8 cellular contexts compared by ENCODE assay signal in genomic region chr18:79378416-79379250, GRCh38. TPM values are rescaled to one million over a fixed set of nuclear protein-coding genes. Genes with fewer than 3 reads are reported as not detected.
A peak's percentile ranks its signal among the peaks of the same experiment; 100 is the strongest.
DNase-seq lines count a peak whose midpoint lies in the region; ATAC-seq and TF ChIP-seq lines count a peak whose summit lies in the region.

No MANE protein-coding gene starts in this region.

- ATAC-seq in CD4-positive, CD25-positive, alpha-beta regulatory T cell (ENCODE audit: low read depth in 2 of 2) = peak; percentile 82
- peak; percentile 68 for ATAC-seq in GM21367 (IDR thresholded peaks at IDR 0.05; ENCODE audit: unreplicated experiment)

- peak; percentile 80 to 97 for TF ChIP-seq CTCF in mammary epithelial cell (conservative IDR thresholded peaks at IDR 0.05 in 1 of 2, IDR thresholded peaks at IDR 0.05 in 1 of 2; ENCODE audit: extremely low read depth in 1 of 2, insufficient read depth in 1 of 2, low read depth in 1 of 2, low read length in 2 of 2)

- peak overlapping the region; percentile 40 for H3K4me2 ChIP-seq in mammary epithelial cell (ENCODE audit: insufficient read depth, low read depth, low read length)

- H3K4me1 ChIP-seq in CD4-positive, CD25-positive, alpha-beta regulatory T cell (ENCODE audit: control insufficient read depth, insufficient read depth, low read length, poor library complexity, severe bottlenecking) = peaks cover 7% of the 10 kb centered on the region
- H3K4me1 ChIP-seq in HUES64 (ENCODE audit: insufficient read depth, low read length) (no peaks in the 10 kb centered on the region), mammary epithelial cell (ENCODE audit: insufficient read depth, low read length) (no peaks in the 10 kb centered on the region)

- H3K27ac ChIP-seq in CD4-positive, CD25-positive, alpha-beta regulatory T cell (ENCODE audit: insufficient read depth, low read length, poor library complexity, severe bottlenecking) = peak overlapping the region; percentile 53
- H3K27ac ChIP-seq in HUES64 (ENCODE audit: low read depth, low read length) (no peak overlapping the region; the same call in 1 of the 2 replicates), mammary epithelial cell (ENCODE audit: insufficient read depth, low read depth, low read length) (no peak overlapping the region)

- intact Hi-C loops in mammary epithelial cell (cut with micrococcal nuclease) = loop anchor here (1.0 to 2.0 kb wide), 2 partner anchors 266 to 394 kb away; no protein-coding TSS in a partner anchor

- peaks cover 4 to 11% (median 7%) of the 10 kb centered on the region in 4 donors for H3K4me1 Mint-ChIP-seq in CD4-positive, CD25-positive, alpha-beta regulatory T cell

- H3K36me3 ChIP-seq in CD4-positive, CD25-positive, alpha-beta regulatory T cell (ENCODE audit: control insufficient read depth, insufficient read depth, low read length) = peaks cover 20% of the 10 kb centered on the region
- H3K36me3 ChIP-seq in HUES64 (ENCODE audit: insufficient read depth, low read length) (no peaks in the 10 kb centered on the region; the same call in 1 of the 2 replicates), mammary epithelial cell (ENCODE audit: insufficient read depth, low read length) (no peaks in the 10 kb centered on the region)

- H3K27me3 Mint-ChIP-seq in CD4-positive, CD25-positive, alpha-beta regulatory T cell = peaks cover 4% of the 10 kb centered on the region

- BruUV-seq in mammary epithelial cell (replicated peaks; lab: Mats Ljungman, UMichigan) = no TSS peak

- H3K9ac ChIP-seq in HUES64 (ENCODE audit: low read depth, low read length) = no peak overlapping the region
- no peak overlapping the region for H3K9ac ChIP-seq in mammary epithelial cell (ENCODE audit: insufficient read depth, low read length)

- H2AFZ ChIP-seq in mammary epithelial cell (ENCODE audit: low read depth, low read length) = peak overlapping the region; percentile 59

- no peaks in the 10 kb centered on the region for H3K9me3 ChIP-seq in CD4-positive, CD25-positive, alpha-beta regulatory T cell (ENCODE audit: control insufficient read depth in 2 of 2, low read length in 2 of 2)
- no peaks in the 10 kb centered on the region for H3K9me3 ChIP-seq in HUES64 (ENCODE audit: insufficient read depth, low read depth, low read length)
- no peaks in the 10 kb centered on the region for H3K9me3 ChIP-seq in mammary epithelial cell (replicated peaks; ENCODE audit: insufficient read depth, low read length)

- H3K27ac Mint-ChIP-seq in CD4-positive, CD25-positive, alpha-beta regulatory T cell = peak overlapping the region in 2 of 3 donors; percentile 47 to 67

- in situ Hi-C loops in mammary epithelial cell (cut with MboI; ENCODE audit: low sequenced_read_pairs in 2 of 2) = no loop called here

- no peak overlapping the region for H3K4me3 ChIP-seq in CD4-positive, CD25-positive, alpha-beta regulatory T cell (ENCODE audit: low read depth, low read length)
- H3K4me3 ChIP-seq in HUES64 (ENCODE audit: low read length) = peak overlapping the region; percentile 39
- H3K4me3 ChIP-seq in mammary epithelial cell (replicated peaks in 1 of 3; ENCODE audit: insufficient read depth in 1 of 3, low read depth in 2 of 3, low read length in 3 of 3) = no peak overlapping the region

- H3K9me3 Mint-ChIP-seq in CD4-positive, CD25-positive, alpha-beta regulatory T cell = peaks cover 0 to 1% (median 0%) of the 10 kb centered on the region in 7 donors

- H3K79me2 ChIP-seq in mammary epithelial cell (ENCODE audit: insufficient read depth, low read length) = no peaks in the 10 kb centered on the region

- CTCF ChIA-PET in mammary epithelial cell (lab: Charles Lee; ENCODE audit: low non-redundant PET) = no interaction called here

- 44% methylated on average over 49 of the region's 49 CpGs for WGBS in HUES64
- WGBS in mammary epithelial cell (ENCODE audit: low coverage, missing lambda C conversion rate) = 24% methylated on average over 27 of the region's 49 CpGs

- H3K27me3 ChIP-seq in CD4-positive, CD25-positive, alpha-beta regulatory T cell (ENCODE audit: control insufficient read depth, insufficient read depth, low read length) = no peaks in the 10 kb centered on the region
- H3K27me3 ChIP-seq in HUES64 (ENCODE audit: insufficient read depth, low read length) = no peaks in the 10 kb centered on the region
- no peaks in the 10 kb centered on the region for H3K27me3 ChIP-seq in mammary epithelial cell (ENCODE audit: insufficient read depth, low read length)

- H3K36me3 Mint-ChIP-seq in CD4-positive, CD25-positive, alpha-beta regulatory T cell = peaks cover 14% of the 10 kb centered on the region

- H4K20me1 ChIP-seq in mammary epithelial cell (ENCODE audit: insufficient read depth, low read length) = no peaks in the 10 kb centered on the region

- peak; percentile 72 to 78 (median 74) for DNase-seq in CD4-positive, CD25-positive, alpha-beta regulatory T cell
- peak; percentile 61 to 74 (median 70) for DNase-seq in activated CD4-positive, CD25-positive, alpha-beta regulatory T cell (lab: John Stamatoyannopoulos, UW)
- peak; percentile 71 for DNase-seq in mammary epithelial cell
- peak; percentile 73 for DNase-seq in iris pigment epithelial cell (ENCODE audit: low read depth)
- peak; percentile 86 for DNase-seq in stimulated activated CD4-positive, alpha-beta T cell treated with anti-CD3 and anti-CD28 coated beads, Interleukin-15, amount 100 ng/mL, for 24 hours
- no peak for DNase-seq in SW 1271 (lab: John Stamatoyannopoulos, UW)

- dilution Hi-C loops in mammary epithelial cell (cut with HindIII; ENCODE audit: low sequenced_read_pairs) = no loop called here

- H3K4me3 Mint-ChIP-seq in CD4-positive, CD25-positive, alpha-beta regulatory T cell = peak overlapping the region in 1 of 4 donors; percentile 47

RNA-seq across cellular contexts. Expression of gene NFATC1, which starts 17.1 kb away (rescaled TPM):
- total RNA-seq in CD4-positive, CD25-positive, alpha-beta regulatory T cell = 64.7 TPM
- 10 to 100 TPM; 13.1 to 23.8 (median 19.2) TPM for polyA plus RNA-seq in CD4-positive, CD25-positive, alpha-beta regulatory T cell
- 3.4 TPM for polyA plus RNA-seq in HUES64 (2013, experiment 1 of 2)
- 7.1 TPM for polyA plus RNA-seq in HUES64 (2013, experiment 2 of 2)
- total RNA-seq in mammary epithelial cell = 1 to 10 TPM; 2.7 to 3.4 TPM
- 0.60 TPM for polyA plus RNA-seq in mammary epithelial cell
- 2.3 TPM for polyA minus RNA-seq in mammary epithelial cell

Comparison
In these comparisons a context has a peak if more than half of its experiments do, and no peak if none do; other contexts are left out.
1. DNase-seq: peak in CD4-positive, CD25-positive, alpha-beta regulatory T cell (3 of 3), activated CD4-positive, CD25-positive, alpha-beta regulatory T cell (4 of 4), mammary epithelial cell (single experiment), iris pigment epithelial cell (single experiment) and stimulated activated CD4-positive, alpha-beta T cell treated with anti-CD3 and anti-CD28 coated beads, Interleukin-15, amount 100 ng/mL, for 24 hours (single experiment); none in SW 1271 (0 of 2).
2. RNA of gene NFATC1, which starts 17.1 kb away (total RNA-seq): 64.7 TPM in CD4-positive, CD25-positive, alpha-beta regulatory T cell (single experiment); 2.7 to 3.4 TPM in mammary epithelial cell; every median in the first group is over 10 times any median in the second.